1 cellular context compared by ENCODE assay signal in genomic region chr7:55472928-55473725, GRCh38.
TF ChIP-seq lines count a peak whose summit lies in the region.

No MANE protein-coding gene starts in this region.

TF ChIP-seq in HepG2, 621 proteins besides CTCF, POLR2A, EP300 and RAD21 (continued from another document):
- TF ChIP-seq ZBTB33 (CRISPR knock-in tag; IDR thresholded peaks at IDR 0.05), result no peak
TF ChIP-seq in HepG2: peak in this region for 1.
